ENCODE assay signal across 20 cellular contexts in genomic region chr17:32903774-32904673, GRCh38. TPM values are rescaled to one million over a fixed set of nuclear protein-coding genes. Genes with fewer than 3 reads are reported as not detected.
A peak's percentile ranks its signal among the peaks of the same experiment; 100 is the strongest.
DNase-seq lines count a peak whose midpoint lies in the region; ATAC-seq, FAIRE-seq and TF ChIP-seq lines count a peak whose summit lies in the region.
"Had no signal": no experiment of that assay in that cellular context is flagged by ENCODE, and none has a peak within 500 bp of the region (broad histone marks: within the 10 kb centered on the region; RNA-seq: fewer than 3 reads in every experiment).

No MANE protein-coding gene starts in this region.

- no peaks in the 10 kb centered on the region for H3K79me1 ChIP-seq in H1 (ENCODE audit: low read depth, low read length)

- no peak overlapping the region for H2BK12ac ChIP-seq in H1 (ENCODE audit: low read depth, low read length)

- no peaks in the 10 kb centered on the region for H3K36me3 Mint-ChIP-seq in activated CD8-positive, alpha-beta T cell treated with anti-CD3 and anti-CD28 coated beads for 36 hours (ENCODE audit: low read depth)

- CTCF ChIA-PET in activated CD8-positive, alpha-beta T cell treated with anti-CD3 and anti-CD28 coated beads for 36 hours (lab: Charles Lee): interaction anchor here (1.1 to 2.0 kb wide), 3 partner anchors 22 to 27 kb away, joined by 4 to 11 read pairs (median 5); partner anchors contain the start of gene MYO1D
- CTCF ChIA-PET in H1 (lab: Charles Lee; ENCODE audit: partially characterized antibody): interaction anchor here (0.6 to 5.1 kb wide), 3 partner anchors 23 to 121 kb away, joined by 3 to 26 read pairs (median 3); partner anchors contain the start of gene MYO1D

- H3K4ac ChIP-seq in H1 (replicated peaks; ENCODE audit: insufficient read length, low read depth, low read length): no peak overlapping the region

- no peak overlapping the region for H3K27ac ChIP-seq in H1 (ENCODE audit: low read depth, low read length)
- H3K27ac ChIP-seq: brain microvascular endothelial cell, heart left ventricle, upper lobe of right lung had no signal

- H3K4me3 Mint-ChIP-seq in activated CD8-positive, alpha-beta T cell treated with anti-CD3 and anti-CD28 coated beads for 36 hours: no peak overlapping the region
- H3K4me3 Mint-ChIP-seq: WTC11 had no signal

- H3K9me3 Mint-ChIP-seq in activated CD8-positive, alpha-beta T cell treated with anti-CD3 and anti-CD28 coated beads for 36 hours: no peaks in the 10 kb centered on the region

- no peak overlapping the region for H4K91ac ChIP-seq in H1 (replicated peaks; ENCODE audit: insufficient read length, low read length)

- no peak overlapping the region for H2AK5ac ChIP-seq in H1 (ENCODE audit: low read depth, low read length)

- H3K27me3 Mint-ChIP-seq in activated CD8-positive, alpha-beta T cell treated with anti-CD3 and anti-CD28 coated beads for 36 hours: peaks cover 14% of the 10 kb centered on the region

- no peak for TF ChIP-seq CTCF in activated CD8-positive, alpha-beta T cell treated with anti-CD3 and anti-CD28 coated beads for 36 hours (IDR thresholded peaks at IDR 0.05)
- TF ChIP-seq CTCF in H1 (IDR thresholded peaks at IDR 0.05; ENCODE audit: control extremely low read depth in 1 of 3, insufficient read depth in 1 of 3, low read depth in 1 of 3, low read length in 3 of 3): no peak

- no peak overlapping the region for H3K14ac ChIP-seq in H1 (ENCODE audit: insufficient read length)

- 86% methylated on average over 5 of the region's 5 CpGs; no CpG with 5 or more reads in 1 of the 2 experiments for WGBS in H1 (ENCODE audit: extremely low coverage in 1 of 2, insufficient coverage in 1 of 2, insufficient read length in 1 of 2, insufficient replicate concordance in 2 of 2, low coverage in 1 of 2, low lambda C conversion rate in 2 of 2, missing lambda C conversion rate in 1 of 2), 2 experiments

- no peak overlapping the region for H2BK5ac ChIP-seq in H1 (ENCODE audit: low read depth, low read length)

- no peaks in the 10 kb centered on the region for H3K79me2 ChIP-seq in H1 (ENCODE audit: control insufficient read depth in 1 of 2, insufficient read depth in 2 of 2, low read length in 2 of 2)

- intact Hi-C loops in activated CD8-positive, alpha-beta T cell treated with anti-CD3 and anti-CD28 coated beads for 36 hours (cut with micrococcal nuclease): no loop called here

- H3K9ac ChIP-seq in H1 (replicated peaks in 1 of 4; ENCODE audit: extremely low read depth in 1 of 4, low read depth in 3 of 4, low read length in 3 of 4): no peak overlapping the region

- no peak for FAIRE-seq in H1 (lab: Jason Lieb, UNC)
- FAIRE-seq: endothelial cell of umbilical vein, RCC 7860 had no signal

- no peak for TF ChIP-seq EP300 in H1 (IDR thresholded peaks at IDR 0.05; ENCODE audit: borderline replicate concordance in 1 of 2, low read depth in 2 of 2, low read length in 2 of 2)

- H3K4me1 ChIP-seq in H1 (replicated peaks in 1 of 4; ENCODE audit: control insufficient read depth in 3 of 4, insufficient read depth in 4 of 4, low read length in 3 of 4): no peaks in the 10 kb centered on the region
- H3K4me1 ChIP-seq: heart left ventricle, upper lobe of right lung had no signal

- peaks cover 0 to 4% of the 10 kb centered on the region in 2 experiments; a peak in 2 of 4 replicates for H3K9me3 ChIP-seq in H1 (ENCODE audit: insufficient read depth in 2 of 2, low read depth in 1 of 2, low read length in 1 of 2)
- H3K9me3 ChIP-seq: heart left ventricle, mucosa of descending colon, upper lobe of right lung had no signal

- peak overlapping the region; percentile 54 for H3K27ac Mint-ChIP-seq in activated CD8-positive, alpha-beta T cell treated with anti-CD3 and anti-CD28 coated beads for 36 hours
- H3K27ac Mint-ChIP-seq: WTC11 had no signal

- TF ChIP-seq RAD21 in H1 (IDR thresholded peaks at IDR 0.05 in 1 of 2, conservative IDR thresholded peaks at IDR 0.05 in 1 of 2; ENCODE audit: low read depth in 2 of 2, low read length in 2 of 2): no peak

- no peak for TF ChIP-seq POLR2A in H1 (IDR thresholded peaks at IDR 0.05; ENCODE audit: control extremely low read depth in 1 of 2, low read depth in 2 of 2, low read length in 2 of 2)

- no peak overlapping the region for H3K18ac ChIP-seq in H1 (ENCODE audit: extremely low read depth, low read length)

- H3K4me1 Mint-ChIP-seq in activated CD8-positive, alpha-beta T cell treated with anti-CD3 and anti-CD28 coated beads for 36 hours (ENCODE audit: low read depth): peaks cover 13% of the 10 kb centered on the region

- H2BK20ac ChIP-seq in H1 (ENCODE audit: low read length): no peak overlapping the region

- H3K23ac ChIP-seq in H1 (ENCODE audit: insufficient read length): no peak overlapping the region

- no peak overlapping the region for H2BK120ac ChIP-seq in H1 (replicated peaks; ENCODE audit: low read depth, low read length)

- H2AFZ ChIP-seq in H1 (ENCODE audit: low read length): 0 out of 2 replicates have a peak overlapping the region, but pooled peaks have one; percentile 9

- no peak overlapping the region for H4K5ac ChIP-seq in H1 (ENCODE audit: insufficient read length, low read depth, low read length)

- DNase-seq in stimulated activated CD4-positive, alpha-beta T cell treated with anti-CD3 and anti-CD28 coated beads, Interleukin-4, amount 100 ng/mL, for 24 hours: peak; percentile 12
- DNase-seq in stimulated activated CD4-positive, alpha-beta T cell treated with anti-CD3 and anti-CD28 coated beads, Interleukin-15, amount 100 ng/mL, for 24 hours: no peak
- DNase-seq in activated CD8-positive, alpha-beta T cell treated with anti-CD3 and anti-CD28 coated beads for 36 hours: peak; percentile 62
- DNase-seq in H1 (ENCODE audit: low read depth in 1 of 2, low spot score in 2 of 2): no peak
- no peak for DNase-seq in dedifferentiated amniotic fluid mesenchymal stem cell (ENCODE audit: extremely low spot score)
- DNase-seq in CD1c-positive myeloid dendritic cell (ENCODE audit: extremely low spot score): no peak
- no peak for DNase-seq in HCEC 1CT
- DNase-seq: brain microvascular endothelial cell; DND-41; heart left ventricle; left ventricle myocardium superior; mucosa of descending colon; NCI-H1105; NCI-H2029 treated with DMSO at 0.1 percent for 48 hours; stimulated activated CD4-positive, alpha-beta T cell treated with anti-CD3 and anti-CD28 coated beads, Interleukin-4, amount 100 ng/mL, for 4 hours; upper lobe of right lung had no signal

- peak; percentile 89 for ATAC-seq in activated CD8-positive, alpha-beta T cell treated with anti-CD3 and anti-CD28 coated beads for 36 hours
- ATAC-seq: HCT116, heart left ventricle, left ventricle myocardium superior, upper lobe of right lung, WTC11 had no signal

- H3K56ac ChIP-seq in H1 (replicated peaks; ENCODE audit: insufficient read length, low read depth, low read length): no peak overlapping the region

- no peak overlapping the region for H4K8ac ChIP-seq in H1 (ENCODE audit: extremely low read depth, insufficient read depth, low read length)

- H3K4me3 ChIP-seq in H1 (ENCODE audit: extremely low read depth in 1 of 4, insufficient read depth in 2 of 4, low read depth in 3 of 4, low read length in 4 of 4): no peak overlapping the region
- H3K4me3 ChIP-seq: heart left ventricle, mucosa of descending colon, upper lobe of right lung had no signal

- H4K20me1 ChIP-seq in H1 (replicated peaks in 1 of 2; ENCODE audit: control insufficient read depth in 1 of 2, insufficient read depth in 2 of 2, low read length in 2 of 2): no peaks in the 10 kb centered on the region

- no peak overlapping the region for H2BK15ac ChIP-seq in H1 (ENCODE audit: low read length)

- H3K23me2 ChIP-seq in H1 (ENCODE audit: low read depth, low read length): no peaks in the 10 kb centered on the region

- H3K36me3 ChIP-seq in H1 (ENCODE audit: control insufficient read depth in 2 of 4, insufficient read depth in 4 of 4, low read length in 3 of 4): no peaks in the 10 kb centered on the region
- H3K36me3 ChIP-seq: brain microvascular endothelial cell, heart left ventricle, upper lobe of right lung had no signal

- POLR2A ChIA-PET in activated CD8-positive, alpha-beta T cell treated with anti-CD3 and anti-CD28 coated beads for 36 hours (lab: Charles Lee): interaction anchor here (1.1 kb wide), 1 partner anchor 11 kb away, joined by 3 read pairs; no protein-coding TSS in a partner anchor
- POLR2A ChIA-PET in H1 (lab: Charles Lee; ENCODE audit: partially characterized antibody): no interaction called here

- H3K4me2 ChIP-seq in H1 (ENCODE audit: insufficient read depth in 1 of 2, low read depth in 2 of 2, low read length in 2 of 2): no peak overlapping the region

- H3K27me3 ChIP-seq in H1 (replicated peaks in 1 of 4; ENCODE audit: control insufficient read depth in 3 of 4, extremely low read depth in 1 of 4, insufficient read depth in 3 of 4, low read length in 3 of 4): no peaks in the 10 kb centered on the region
- H3K27me3 ChIP-seq: brain microvascular endothelial cell, upper lobe of right lung had no signal

TF ChIP-seq in H1, 55 proteins besides CTCF, POLR2A, EP300 and RAD21:
- TF ChIP-seq YY1 (IDR thresholded peaks at IDR 0.05; ENCODE audit: low read depth, low read length) (no peak), KDM4A (IDR thresholded peaks at IDR 0.05; ENCODE audit: low read depth, low read length, severe bottlenecking) (no peak)

RNA-seq across cellular contexts. Expression of gene TMEM98, which starts 23.9 kb away (rescaled TPM):
- not detected for total RNA-seq in activated CD8-positive, alpha-beta T cell treated with anti-CD3 and anti-CD28 coated beads for 36 hours
- 86.1 and 90.9 TPM in 2 replicates for total RNA-seq in H1 (2021; fragmentation: NEBNext Ultra II Directional; extraction: Animal tissue kit (Norgen Biotek cat#: 25700))
- 232 and 292 TPM in 2 replicates for polyA plus RNA-seq in H1 (2011; rRNA removed)
- 197 TPM for polyA plus RNA-seq in H1 (2011; cell fraction: cytosol; rRNA removed)
- polyA plus RNA-seq in H1 (2011; cell fraction: nucleus; rRNA removed): 246 TPM
- polyA plus RNA-seq in H1 (2012, experiment 1 of 2): 86.2 to 115 TPM (median 101 TPM) in 4 replicates
- polyA plus RNA-seq in H1 (2012, experiment 2 of 2): 118 TPM
- 43.3 TPM for polyA plus RNA-seq in H1 (2013, experiment 1 of 2)
- 54.6 TPM for polyA plus RNA-seq in H1 (2013, experiment 2 of 2)
- polyA minus RNA-seq in H1 (2011; rRNA and poly(A)+ RNA removed): 209 and 237 TPM in 2 replicates
- 66.1 TPM for polyA minus RNA-seq in H1 (2011; cell fraction: cytosol; rRNA and poly(A)+ RNA removed)
- 53.2 TPM for polyA minus RNA-seq in H1 (2011; cell fraction: nucleus; rRNA and poly(A)+ RNA removed)

RNA-seq across cellular contexts. Expression of gene MYO1D, which starts 27.1 kb away (rescaled TPM):
- total RNA-seq in activated CD8-positive, alpha-beta T cell treated with anti-CD3 and anti-CD28 coated beads for 36 hours: 1 to 10 TPM; 8.3 to 9.2 TPM
- total RNA-seq in H1 (2021; fragmentation: NEBNext Ultra II Directional; extraction: Animal tissue kit (Norgen Biotek cat#: 25700)): 20.9 and 25.4 TPM in 2 replicates
- 6.5 and 7.8 TPM in 2 replicates for polyA plus RNA-seq in H1 (2011; rRNA removed)
- 9.5 TPM for polyA plus RNA-seq in H1 (2011; cell fraction: cytosol; rRNA removed)
- polyA plus RNA-seq in H1 (2011; cell fraction: nucleus; rRNA removed): 9.2 TPM
- 12.3 to 17.1 TPM (median 13.8 TPM) in 4 replicates for polyA plus RNA-seq in H1 (2012, experiment 1 of 2)
- polyA plus RNA-seq in H1 (2012, experiment 2 of 2): 4.1 TPM
- 11.4 TPM for polyA plus RNA-seq in H1 (2013, experiment 1 of 2)
- polyA plus RNA-seq in H1 (2013, experiment 2 of 2): 8.4 TPM
- polyA minus RNA-seq in H1 (2011; rRNA and poly(A)+ RNA removed): 27.6 and 44.0 TPM in 2 replicates
- polyA minus RNA-seq in H1 (2011; cell fraction: cytosol; rRNA and poly(A)+ RNA removed): 18.1 TPM
- 66.1 TPM for polyA minus RNA-seq in H1 (2011; cell fraction: nucleus; rRNA and poly(A)+ RNA removed)

Comparison
In these comparisons a context has a peak if more than half of its experiments do, and no peak if none do; other contexts are left out.
1. DNase-seq: peak in stimulated activated CD4-positive, alpha-beta T cell treated with anti-CD3 and anti-CD28 coated beads, Interleukin-4, amount 100 ng/mL, for 24 hours (single experiment) and activated CD8-positive, alpha-beta T cell treated with anti-CD3 and anti-CD28 coated beads for 36 hours (single experiment); none in stimulated activated CD4-positive, alpha-beta T cell treated with anti-CD3 and anti-CD28 coated beads, Interleukin-15, amount 100 ng/mL, for 24 hours (single experiment), H1 (0 of 2), dedifferentiated amniotic fluid mesenchymal stem cell (single experiment), CD1c-positive myeloid dendritic cell (single experiment) and HCEC 1CT (single experiment).
2. RNA of gene TMEM98, which starts 23.9 kb away (total RNA-seq): 86.1 to 90.9 TPM in H1; not detected in activated CD8-positive, alpha-beta T cell treated with anti-CD3 and anti-CD28 coated beads for 36 hours; every median in the first group is over 10 times any median in the second.